15 cellular contexts compared by ENCODE assay signal in the genomic region with DNA sequence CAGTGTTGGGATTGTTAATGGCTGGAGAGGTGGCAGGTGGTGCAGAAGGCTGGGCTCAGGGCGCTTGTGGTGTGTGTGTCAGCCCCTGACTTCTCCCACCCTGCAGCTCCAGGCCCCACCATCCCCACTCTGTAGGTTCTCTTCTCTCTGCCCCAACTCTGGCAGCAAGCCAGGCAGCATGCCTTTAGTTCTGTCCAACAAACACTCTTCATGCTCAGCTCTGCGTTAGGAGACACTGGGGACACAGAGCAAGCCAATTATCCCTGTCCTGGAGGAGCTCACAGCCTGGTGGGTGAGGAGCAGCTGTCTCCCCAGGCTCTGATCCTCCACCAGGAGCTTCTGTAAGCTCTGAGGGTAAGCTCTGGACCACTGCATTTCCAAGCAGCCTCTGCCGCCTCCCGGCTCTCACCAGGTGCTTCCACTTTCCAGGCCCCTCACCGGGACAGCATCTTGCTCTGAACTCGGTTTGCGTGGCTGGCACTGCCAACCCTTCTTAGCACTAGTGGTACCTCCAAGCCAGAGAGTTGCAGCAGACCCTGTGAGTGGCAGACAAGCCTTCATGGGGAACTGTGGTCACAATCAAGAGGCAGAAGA.
"Had no signal": no experiment of that assay in that cellular context is flagged by ENCODE, and none has a peak within 500 bp of the region (broad histone marks: within the 10 kb centered on the region; RNA-seq: fewer than 3 reads in every experiment).

No MANE protein-coding gene starts in this region.

- DNase-seq: activated CD4-positive, alpha-beta memory T cell treated with anti-CD3 and anti-CD28 coated beads for 36 hours; activated CD4-positive, alpha-beta T cell treated with anti-CD3 and anti-CD28 coated beads for 36 hours; activated CD8-positive, alpha-beta memory T cell treated with anti-CD3 and anti-CD28 coated beads, Interleukin-2, amount 10 ng/mL, durations not matched to agents 7 days and 5 days; activated naive CD4-positive, alpha-beta T cell treated with anti-CD3 and anti-CD28 coated beads, Interleukin-2, amount 10 ng/mL, durations not matched to agents 7 days and 5 days; activated T-cell treated with anti-CD3 and anti-CD28 coated beads, Interleukin-2, amount 50 U/mL, for 1 hour; colonic mucosa; midbrain; pancreas; stimulated activated CD4-positive, alpha-beta T cell treated with anti-CD3 and anti-CD28 coated beads, Interleukin-12 subunit alpha, Interleukin-12 subunit beta, amount 100 ng/mL, for 4 hours had no signal

- H3K4me3 ChIP-seq: colonic mucosa, pancreas, thoracic aorta had no signal

- H3K27ac Mint-ChIP-seq: activated CD4-positive, alpha-beta memory T cell treated with anti-CD3 and anti-CD28 coated beads for 36 hours; activated CD4-positive, alpha-beta T cell treated with anti-CD3 and anti-CD28 coated beads for 36 hours; activated CD8-positive, alpha-beta memory T cell treated with anti-CD3 and anti-CD28 coated beads, Interleukin-2, amount 10 ng/mL, durations not matched to agents 7 days and 5 days; activated naive CD4-positive, alpha-beta T cell treated with anti-CD3 and anti-CD28 coated beads, Interleukin-2, amount 10 ng/mL, durations not matched to agents 7 days and 5 days; stimulated activated effector memory CD8-positive, alpha-beta T cell treated with anti-CD3 and anti-CD28 coated beads, Interleukin-12 subunit alpha, Interleukin-12 subunit beta, amount 100 ng/mL, for 72 hours had no signal

- H3K27ac ChIP-seq: colonic mucosa, pancreas, thoracic aorta, VCaP had no signal

- H3K9me3 ChIP-seq: colonic mucosa, pancreas, thoracic aorta had no signal

- H3K27me3 ChIP-seq: colonic mucosa had no signal

- H3K4me1 ChIP-seq: colonic mucosa, pancreas had no signal

- H3K36me3 Mint-ChIP-seq: activated CD4-positive, alpha-beta memory T cell treated with anti-CD3 and anti-CD28 coated beads for 36 hours; activated CD8-positive, alpha-beta memory T cell treated with anti-CD3 and anti-CD28 coated beads, Interleukin-2, amount 10 ng/mL, durations not matched to agents 7 days and 5 days; activated naive CD4-positive, alpha-beta T cell treated with anti-CD3 and anti-CD28 coated beads, Interleukin-2, amount 10 ng/mL, durations not matched to agents 7 days and 5 days; stimulated activated effector memory CD8-positive, alpha-beta T cell treated with anti-CD3 and anti-CD28 coated beads, Interleukin-12 subunit alpha, Interleukin-12 subunit beta, amount 100 ng/mL, for 72 hours had no signal

- FAIRE-seq: astrocyte, islet of Langerhans, pancreas had no signal

- ATAC-seq: activated CD4-positive, alpha-beta T cell treated with anti-CD3 and anti-CD28 coated beads for 36 hours; activated CD8-positive, alpha-beta memory T cell treated with anti-CD3 and anti-CD28 coated beads, Interleukin-2, amount 10 ng/mL, durations not matched to agents 7 days and 5 days; esophagus mucosa; pancreas; stimulated activated effector memory CD8-positive, alpha-beta T cell treated with anti-CD3 and anti-CD28 coated beads, Interleukin-12 subunit alpha, Interleukin-12 subunit beta, amount 100 ng/mL, for 72 hours had no signal

- H3K36me3 ChIP-seq: colonic mucosa, pancreas, thoracic aorta had no signal

- H3K4me1 Mint-ChIP-seq: activated CD4-positive, alpha-beta T cell treated with anti-CD3 and anti-CD28 coated beads for 36 hours; activated CD8-positive, alpha-beta memory T cell treated with anti-CD3 and anti-CD28 coated beads, Interleukin-2, amount 10 ng/mL, durations not matched to agents 7 days and 5 days; activated naive CD4-positive, alpha-beta T cell treated with anti-CD3 and anti-CD28 coated beads, Interleukin-2, amount 10 ng/mL, durations not matched to agents 7 days and 5 days; stimulated activated effector memory CD8-positive, alpha-beta T cell treated with anti-CD3 and anti-CD28 coated beads, Interleukin-12 subunit alpha, Interleukin-12 subunit beta, amount 100 ng/mL, for 72 hours had no signal

- H3K4me3 Mint-ChIP-seq: activated CD4-positive, alpha-beta memory T cell treated with anti-CD3 and anti-CD28 coated beads for 36 hours; activated CD4-positive, alpha-beta T cell treated with anti-CD3 and anti-CD28 coated beads for 36 hours; activated CD8-positive, alpha-beta memory T cell treated with anti-CD3 and anti-CD28 coated beads, Interleukin-2, amount 10 ng/mL, durations not matched to agents 7 days and 5 days; activated naive CD4-positive, alpha-beta T cell treated with anti-CD3 and anti-CD28 coated beads, Interleukin-2, amount 10 ng/mL, durations not matched to agents 7 days and 5 days; stimulated activated effector memory CD8-positive, alpha-beta T cell treated with anti-CD3 and anti-CD28 coated beads, Interleukin-12 subunit alpha, Interleukin-12 subunit beta, amount 100 ng/mL, for 72 hours had no signal

- H3K9me3 Mint-ChIP-seq: activated CD4-positive, alpha-beta memory T cell treated with anti-CD3 and anti-CD28 coated beads for 36 hours; activated naive CD4-positive, alpha-beta T cell treated with anti-CD3 and anti-CD28 coated beads, Interleukin-2, amount 10 ng/mL, durations not matched to agents 7 days and 5 days; stimulated activated effector memory CD8-positive, alpha-beta T cell treated with anti-CD3 and anti-CD28 coated beads, Interleukin-12 subunit alpha, Interleukin-12 subunit beta, amount 100 ng/mL, for 72 hours had no signal
